8 cellular contexts compared by ENCODE assay signal in genomic region chr9:123929177-123929869, GRCh38. TPM values are rescaled to one million over a fixed set of nuclear protein-coding genes. Genes with fewer than 3 reads are reported as not detected.
A peak's percentile ranks its signal among the peaks of the same experiment; 100 is the strongest.
DNase-seq lines count a peak whose midpoint lies in the region; ATAC-seq and TF ChIP-seq lines count a peak whose summit lies in the region.

No MANE protein-coding gene starts in this region.

- CTCF ChIA-PET in AG04449 (lab: Yijun Ruan, JAX), result no interaction called here

- peak; percentile 11 for ATAC-seq in GM18505 (IDR thresholded peaks at IDR 0.05; ENCODE audit: unreplicated experiment)
- peak; percentile 18 for ATAC-seq in HG03095 (IDR thresholded peaks at IDR 0.05; ENCODE audit: unreplicated experiment)

- intact Hi-C loops in tibial artery (cut with DNase I; ENCODE audit: low total_unique reads), result loop anchor here (10.0 kb wide), 1 partner anchor 205 kb away; no protein-coding TSS in a partner anchor

- H3K27me3 ChIP-seq in mucosa of stomach (ENCODE audit: control insufficient read depth, insufficient read depth, low read length) (no peaks in the 10 kb centered on the region), tibial artery (peaks cover 0 to 5% of the 10 kb centered on the region in 2 donors)

- DNase-seq in AG04449 (ENCODE audit: low read depth, low spot score), result no peak
- DNase-seq in T-helper 1 cell, result peak in 4 of 5 donors; percentile 2 to 17 (median 14)
- peak; percentile 17 for DNase-seq in dermis blood vessel endothelial cell
- no peak for DNase-seq in tibial artery
- no peak for DNase-seq in NCI-H1092 treated with DMSO at 0.1 percent for 48 hours (lab: John Stamatoyannopoulos, UW)

- H3K36me3 ChIP-seq in mucosa of stomach (ENCODE audit: control insufficient read depth, insufficient read depth, low read length), result no peaks in the 10 kb centered on the region
- H3K36me3 ChIP-seq in tibial artery, result no peaks in the 10 kb centered on the region

- H3K4me3 ChIP-seq in AG04449 (ENCODE audit: low read depth, low read length) (peak overlapping the region; percentile 70), mucosa of stomach (ENCODE audit: low read length) (peak overlapping the region; percentile 68), tibial artery (peak overlapping the region; percentile 62 to 64)

- POLR2A ChIA-PET in AG04449 (lab: Yijun Ruan, JAX), result no interaction called here

- TF ChIP-seq POLR2A in GM18505 (IDR thresholded peaks at IDR 0.05; ENCODE audit: borderline replicate concordance, extremely low read depth, insufficient read depth, insufficient read length), result no peak

- H3K4me1 ChIP-seq in mucosa of stomach (ENCODE audit: control insufficient read depth, insufficient read depth, low read length) (peaks cover 51% of the 10 kb centered on the region), tibial artery (peaks cover 0 to 20% (median 13%) of the 10 kb centered on the region in 4 donors)

- peak overlapping the region; percentile 61 for H3K27ac ChIP-seq in tibial artery

- H3K9ac ChIP-seq in mucosa of stomach (ENCODE audit: low read length), result peak overlapping the region; percentile 69

- H3K9me3 ChIP-seq in mucosa of stomach (ENCODE audit: control insufficient read depth, low read length) (no peaks in the 10 kb centered on the region), tibial artery (no peaks in the 10 kb centered on the region)

- TF ChIP-seq CTCF in AG04449 (IDR thresholded peaks at IDR 0.05; ENCODE audit: insufficient read depth, low read length, missing control alignments) (no peak), tibial artery (IDR thresholded peaks at IDR 0.05) (no peak)

RNA-seq across cellular contexts. Expression of gene DENND1A, which starts 0.6 kb away (rescaled TPM):
- total RNA-seq in dermis blood vessel endothelial cell, result 9.5 and 20.6 TPM in 2 replicates

Comparison
In these comparisons a context has a peak if more than half of its experiments do, and no peak if none do; other contexts are left out.
1. DNase-seq: peak in T-helper 1 cell (4 of 5) and dermis blood vessel endothelial cell (single experiment); none in AG04449 (single experiment), tibial artery (0 of 2) and NCI-H1092 treated with DMSO at 0.1 percent for 48 hours (single experiment).
2. Peak in every context shown above with its lines, with median percentiles within 50 percentile points of each other: H3K4me3 ChIP-seq.